In genomic region chr10:87861566-87861952, GRCh38 we compare ENCODE assay signal across 8 cellular contexts. TPM values are rescaled to one million over a fixed set of nuclear protein-coding genes. Genes with fewer than 3 reads are reported as not detected.
A peak's percentile ranks its signal among the peaks of the same experiment; 100 is the strongest.
DNase-seq lines count a peak whose midpoint lies in the region; ATAC-seq, FAIRE-seq and TF ChIP-seq lines count a peak whose summit lies in the region.

No MANE protein-coding gene starts in this region.

- peak; percentile 92 for FAIRE-seq in K562 (lab: Jason Lieb, UNC)

- H3K27ac ChIP-seq in K562 (ENCODE audit: extremely low read depth, low read depth, low read length) (peak overlapping the region; percentile 76), iPS-18a (ENCODE audit: low read length) (no peak overlapping the region), sigmoid colon (peak overlapping the region; percentile 95 to 99 (median 98))

- peak overlapping the region; percentile 88 for H3K4me2 ChIP-seq in K562 (ENCODE audit: insufficient read depth, low read length)

- peak overlapping the region; percentile 98 for H2AFZ ChIP-seq in K562 (ENCODE audit: low read depth, low read length)

- in situ Hi-C loops in K562 (cut with MboI) = loop anchor here (25.0 kb wide), 1 partner anchor 226 kb away; no protein-coding TSS in a partner anchor

- no peak for TF ChIP-seq POLR2A in K562 (conservative IDR thresholded peaks at IDR 0.05)
- TF ChIP-seq POLR2A in sigmoid colon (IDR thresholded peaks at IDR 0.05) = no peak

- no peak for TF ChIP-seq EP300 in K562 (IDR thresholded peaks at IDR 0.05; ENCODE audit: low read length)
- no peak for TF ChIP-seq EP300 in sigmoid colon (IDR thresholded peaks at IDR 0.05)

- DNase-seq in GM10266 (ENCODE audit: extremely low spot score) = peak; percentile 59
- peak; percentile 46 for DNase-seq in GOT3 (lab: John Stamatoyannopoulos, UW)
- peak; percentile 71 for DNase-seq in MV-4-11 (lab: John Stamatoyannopoulos, UW)
- peak; percentile 38 to 84 (median 54) for DNase-seq in K562 (ENCODE audit: extremely low read depth in 1 of 4, low spot score in 3 of 4)
- DNase-seq in sigmoid colon = peak; percentile 89
- DNase-seq in NCI-H2171 treated with DMSO at 0.1 percent for 48 hours (lab: John Stamatoyannopoulos, UW) = no peak
- no peak for DNase-seq in NCI-H1092 treated with DMSO at 0.1 percent for 48 hours (lab: John Stamatoyannopoulos, UW)

- POLR2A ChIA-PET in K562 (lab: Yijun Ruan, JAX) = interaction anchor here (0.5 to 1.6 kb wide), 9 partner anchors 12 to 305 kb away, joined by 3 to 5 read pairs (median 3); no protein-coding TSS in a partner anchor

- H3K4me3 ChIP-seq in K562 (peak overlapping the region; percentile 88), iPS-18a (ENCODE audit: low read length) (peak overlapping the region; percentile 75), sigmoid colon (peak overlapping the region; percentile 82 to 98 (median 91))

- H3K4me1 ChIP-seq in K562 (replicated peaks in 1 of 2; ENCODE audit: control insufficient read depth in 2 of 2, insufficient read depth in 2 of 2, low read length in 2 of 2) (peaks cover 3 to 11% of the 10 kb centered on the region in 2 experiments; a peak in 4 of 5 replicates), iPS-18a (ENCODE audit: control insufficient read depth, low read depth, low read length) (peaks cover 12% of the 10 kb centered on the region), sigmoid colon (peaks cover 2 to 9% (median 9%) of the 10 kb centered on the region in 4 donors)

- H3K36me3 ChIP-seq in K562 (ENCODE audit: control insufficient read depth, insufficient read depth, low read length) (no peaks in the 10 kb centered on the region), iPS-18a (ENCODE audit: control insufficient read depth, low read depth, low read length) (no peaks in the 10 kb centered on the region), sigmoid colon (no peaks in the 10 kb centered on the region)

- no peaks in the 10 kb centered on the region for H3K9me1 ChIP-seq in K562 (ENCODE audit: control insufficient read depth, insufficient read depth, low read length)

- peak; percentile 46 for TF ChIP-seq CTCF in GM10266 (IDR thresholded peaks at IDR 0.05; ENCODE audit: control insufficient read depth, insufficient read depth, low read depth, missing control alignments)
- peak; percentile 55 to 58 (median 57) for TF ChIP-seq CTCF in K562 (IDR thresholded peaks at IDR 0.05 in 2 of 3, conservative IDR thresholded peaks at IDR 0.05 in 1 of 3; ENCODE audit: insufficient read depth in 2 of 3, low read depth in 1 of 3, low read length in 3 of 3)
- peak in 1 of 4 experiments; percentile 5 for TF ChIP-seq CTCF in sigmoid colon (IDR thresholded peaks at IDR 0.05)

- intact Hi-C loops in K562 (cut with micrococcal nuclease) = loop anchor here (1.0 to 5.0 kb wide), 3 partner anchors 44 to 526 kb away; partner anchors contain the start of gene ATAD1
- intact Hi-C loops in sigmoid colon (cut with DNase I) = loop anchor here (5.0 kb wide), 1 partner anchor 526 kb away; no protein-coding TSS in a partner anchor

- peak overlapping the region; percentile 78 to 91 for H3K9ac ChIP-seq in K562 (ENCODE audit: insufficient read depth in 1 of 2, low read depth in 2 of 2, low read length in 2 of 2)
- H3K9ac ChIP-seq in iPS-18a (ENCODE audit: low read length) = peak overlapping the region; percentile 66

- H4K20me1 ChIP-seq in K562 (replicated peaks; ENCODE audit: control insufficient read depth, insufficient read depth, low read length) = peaks cover 11% of the 10 kb centered on the region; the same call in 1 of the 2 replicates

- WGBS in K562 (ENCODE audit: insufficient coverage, low coverage, missing lambda C conversion rate) = under 1% methylated on average over 14 of the region's 16 CpGs
- WGBS in sigmoid colon, 2 donors = 4 to 6% methylated on average over 16 of the region's 16 CpGs

- TSS peak; percentile 75 for BruUV-seq in K562 (replicated peaks; lab: Mats Ljungman, UMichigan)

- peak; percentile 42 to 74 for TF ChIP-seq RAD21 in K562 (CRISPR knock-in tag; conservative IDR thresholded peaks at IDR 0.05 in 1 of 2, IDR thresholded peaks at IDR 0.05 in 1 of 2)

- H3K27me3 ChIP-seq in K562 (ENCODE audit: control insufficient read depth in 2 of 2, insufficient read depth in 2 of 2, low read length in 2 of 2) (no peaks in the 10 kb centered on the region), iPS-18a (ENCODE audit: control insufficient read depth, insufficient read depth, low read length) (peaks cover 9% of the 10 kb centered on the region), sigmoid colon (no peaks in the 10 kb centered on the region)

- CTCF ChIA-PET in K562 (lab: Yijun Ruan, JAX; ENCODE audit: low intra/inter-chr PET ratio) = no interaction called here

- peak; percentile 58 for ATAC-seq in K562

- H3K9me3 ChIP-seq in K562 (replicated peaks; ENCODE audit: control insufficient read depth, insufficient read depth, low read depth, low read length) (no peaks in the 10 kb centered on the region), iPS-18a (ENCODE audit: control insufficient read depth, low read depth, low read length) (no peaks in the 10 kb centered on the region), sigmoid colon (no peaks in the 10 kb centered on the region)

- peaks cover 30% of the 10 kb centered on the region for H3K79me2 ChIP-seq in K562 (ENCODE audit: control insufficient read depth, insufficient read depth, low read length)

TF ChIP-seq in K562, 482 proteins besides CTCF, POLR2A, EP300 and RAD21 (continues in another document):
- TF ChIP-seq RBM17 (IDR thresholded peaks at IDR 0.05; ENCODE audit: borderline replicate concordance, low read depth, low read length) = no peak

RNA-seq across cellular contexts. Expression of gene KLLN, which starts 1.8 kb away (rescaled TPM):
- total RNA-seq in K562 (2011; cell fraction: chromatin; rRNA removed; ENCODE audit: low replicate concordance) = 0.42 and 0.51 TPM in 2 replicates
- 0.39 and 0.50 TPM in 2 replicates for total RNA-seq in K562 (2011; cell fraction: nucleolus; rRNA removed)
- total RNA-seq in K562 (2011; cell fraction: nucleoplasm; rRNA removed) = 0.37 and 0.84 TPM in 2 replicates
- total RNA-seq in K562 (2014; rRNA removed) = 0.09 and 0.41 TPM in 2 replicates
- total RNA-seq in K562 (2014; rRNA removed; fragmentation: Illumina TruSeq; extraction: Trizol) = 0.22 and 0.29 TPM in 2 replicates
- total RNA-seq in K562 (2015; rRNA removed; fragmentation: Illumina TruSeq; extraction: Trizol) = 0.25 and 0.34 TPM in 2 replicates
- total RNA-seq in K562 (2021) = 0.25 and 0.40 TPM in 2 replicates
- 0.07 and 0.08 TPM in 2 replicates for polyA plus RNA-seq in K562 (2011; rRNA removed)
- 0.10 and 0.12 TPM in 2 replicates for polyA plus RNA-seq in K562 (2011; cell fraction: cytosol; rRNA removed)
- 0.07 and 0.08 TPM in 2 replicates for polyA plus RNA-seq in K562 (2011; cell fraction: nucleus; rRNA removed)
- 0.21 and 0.44 TPM in 2 replicates for polyA plus RNA-seq in K562 (2012)
- 0.22 and 0.29 TPM in 2 replicates for polyA plus RNA-seq in K562 (2014; fragmentation: Illumina TruSeq; extraction: Trizol)
- polyA plus RNA-seq in K562 (2014; fragmentation: Nextera tagmentation; extraction: Ambion mirVana) = under 1 TPM; 0.29 to 0.35 TPM
- polyA plus RNA-seq in K562 (2014; rRNA removed) = 0.08 and 0.32 TPM in 2 replicates
- 0.18 and 0.24 TPM in 2 replicates for polyA minus RNA-seq in K562 (2011; rRNA and poly(A)+ RNA removed)
- not detected in 2 replicates for polyA minus RNA-seq in K562 (2011; cell fraction: cytosol; rRNA and poly(A)+ RNA removed)
- polyA minus RNA-seq in K562 (2011; cell fraction: nucleus; rRNA and poly(A)+ RNA removed) = 0.54 and 0.89 TPM in 2 replicates
- under 1 TPM; 0.14 to 0.36 (median 0.30) TPM for total RNA-seq in sigmoid colon
- polyA plus RNA-seq in sigmoid colon = under 1 TPM; 0.60 to 0.92 (median 0.76) TPM

RNA-seq across cellular contexts. Expression of gene PTEN, which starts 1.9 kb away (rescaled TPM):
- 26.5 and 143 TPM in 2 replicates for total RNA-seq in K562 (2011; cell fraction: chromatin; rRNA removed; ENCODE audit: low replicate concordance)
- 16.0 and 23.8 TPM in 2 replicates for total RNA-seq in K562 (2011; cell fraction: nucleolus; rRNA removed)
- 61.3 and 94.4 TPM in 2 replicates for total RNA-seq in K562 (2011; cell fraction: nucleoplasm; rRNA removed)
- total RNA-seq in K562 (2014; rRNA removed) = 16.9 and 22.2 TPM in 2 replicates
- total RNA-seq in K562 (2014; rRNA removed; fragmentation: Illumina TruSeq; extraction: Trizol) = 56.9 and 58.5 TPM in 2 replicates
- 52.7 and 56.4 TPM in 2 replicates for total RNA-seq in K562 (2015; rRNA removed; fragmentation: Illumina TruSeq; extraction: Trizol)
- total RNA-seq in K562 (2021) = 25.0 and 28.4 TPM in 2 replicates
- polyA plus RNA-seq in K562 (2011; rRNA removed) = 24.2 and 25.0 TPM in 2 replicates
- polyA plus RNA-seq in K562 (2011; cell fraction: cytosol; rRNA removed) = 3.4 and 4.9 TPM in 2 replicates
- 12.9 and 20.9 TPM in 2 replicates for polyA plus RNA-seq in K562 (2011; cell fraction: nucleus; rRNA removed)
- polyA plus RNA-seq in K562 (2012) = 17.3 and 29.7 TPM in 2 replicates
- polyA plus RNA-seq in K562 (2014; fragmentation: Illumina TruSeq; extraction: Trizol) = 15.6 and 15.7 TPM in 2 replicates
- 10 to 100 TPM in 1 of 2 experiments, 1 to 10 TPM in 1; 8.4 to 12.8 TPM for polyA plus RNA-seq in K562 (2014; fragmentation: Nextera tagmentation; extraction: Ambion mirVana)
- polyA plus RNA-seq in K562 (2014; rRNA removed) = 13.1 and 18.5 TPM in 2 replicates
- 78.7 and 109 TPM in 2 replicates for polyA minus RNA-seq in K562 (2011; rRNA and poly(A)+ RNA removed)
- 24.5 and 44.1 TPM in 2 replicates for polyA minus RNA-seq in K562 (2011; cell fraction: cytosol; rRNA and poly(A)+ RNA removed)
- polyA minus RNA-seq in K562 (2011; cell fraction: nucleus; rRNA and poly(A)+ RNA removed) = 54.4 and 127 TPM in 2 replicates
- total RNA-seq in sigmoid colon = 100 to 1,000 TPM in 2 of 4 donors, 10 to 100 TPM in 2; 80.0 to 180 (median 118) TPM
- 10 to 100 TPM; 27.0 to 40.9 (median 31.2) TPM for polyA plus RNA-seq in sigmoid colon

RNA-seq across cellular contexts. Expression of gene ATAD1, which starts 43.5 kb away (rescaled TPM):
- total RNA-seq in K562 (2011; cell fraction: chromatin; rRNA removed; ENCODE audit: low replicate concordance) = 26.9 and 67.3 TPM in 2 replicates
- 14.2 and 17.1 TPM in 2 replicates for total RNA-seq in K562 (2011; cell fraction: nucleolus; rRNA removed)
- total RNA-seq in K562 (2011; cell fraction: nucleoplasm; rRNA removed) = 30.2 and 34.9 TPM in 2 replicates
- total RNA-seq in K562 (2014; rRNA removed) (11.3 and 13.9 TPM in 2 replicates), K562 (2014; rRNA removed; fragmentation: Illumina TruSeq; extraction: Trizol) (33.8 and 42.0 TPM in 2 replicates), K562 (2015; rRNA removed; fragmentation: Illumina TruSeq; extraction: Trizol) (24.5 and 26.8 TPM in 2 replicates), K562 (2021) (28.9 and 33.2 TPM in 2 replicates), sigmoid colon (10 to 100 TPM; 28.0 to 45.3 (median 37.3) TPM)
- polyA plus RNA-seq in K562 (2011; rRNA removed) (23.6 and 30.4 TPM in 2 replicates), K562 (2014; fragmentation: Illumina TruSeq; extraction: Trizol) (21.6 and 26.8 TPM in 2 replicates), K562 (2014; fragmentation: Nextera tagmentation; extraction: Ambion mirVana) (10 to 100 TPM; 27.3 to 31.0 TPM), K562 (2014; rRNA removed) (16.9 and 18.9 TPM in 2 replicates), sigmoid colon (10 to 100 TPM in 2 of 3 donors, 1 to 10 TPM in 1; 6.9 to 18.7 (median 10.8) TPM)
- polyA plus RNA-seq in K562 (2011; cell fraction: cytosol; rRNA removed) = 4.1 and 10.3 TPM in 2 replicates
- 5.6 and 8.9 TPM in 2 replicates for polyA plus RNA-seq in K562 (2011; cell fraction: nucleus; rRNA removed)
- 16.8 and 18.9 TPM in 2 replicates for polyA plus RNA-seq in K562 (2012)
- 39.5 and 40.0 TPM in 2 replicates for polyA minus RNA-seq in K562 (2011; rRNA and poly(A)+ RNA removed)
- 12.5 and 15.4 TPM in 2 replicates for polyA minus RNA-seq in K562 (2011; cell fraction: cytosol; rRNA and poly(A)+ RNA removed)
- polyA minus RNA-seq in K562 (2011; cell fraction: nucleus; rRNA and poly(A)+ RNA removed) = 9.7 and 16.1 TPM in 2 replicates

Comparison
In these comparisons a context has a peak if more than half of its experiments do, and no peak if none do; other contexts are left out.
1. DNase-seq: peak in GM10266 (single experiment), GOT3 (single experiment), MV-4-11 (single experiment), K562 (4 of 4) and sigmoid colon (single experiment); none in NCI-H2171 treated with DMSO at 0.1 percent for 48 hours (single experiment) and NCI-H1092 treated with DMSO at 0.1 percent for 48 hours (single experiment).
2. Peak in every context shown above with its lines, with median percentiles within 50 percentile points of each other: H3K4me3 ChIP-seq.